8 cellular contexts compared by ENCODE assay signal in genomic region chr14:52729925-52730707, GRCh38. TPM values are rescaled to one million over a fixed set of nuclear protein-coding genes. Genes with fewer than 3 reads are reported as not detected.
DNase-seq lines count a peak whose midpoint lies in the region; ATAC-seq, FAIRE-seq and TF ChIP-seq lines count a peak whose summit lies in the region.

A gene with protein sequence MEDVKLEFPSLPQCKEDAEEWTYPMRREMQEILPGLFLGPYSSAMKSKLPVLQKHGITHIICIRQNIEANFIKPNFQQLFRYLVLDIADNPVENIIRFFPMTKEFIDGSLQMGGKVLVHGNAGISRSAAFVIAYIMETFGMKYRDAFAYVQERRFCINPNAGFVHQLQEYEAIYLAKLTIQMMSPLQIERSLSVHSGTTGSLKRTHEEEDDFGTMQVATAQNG (plus strand): TSS chr14:52730166. CDS start chr14:52730475, 309 bp downstream.

- peak within 1 kb of the TSS; percentile 88 for H3K18ac ChIP-seq in H1 (ENCODE audit: extremely low read depth, low read length)
- peak within 1 kb of the TSS; percentile 84 to 89 for H3K18ac ChIP-seq in mesenchymal stem cell (ENCODE audit: low read depth in 1 of 2, low read length in 2 of 2)

- peak; percentile 91 for ATAC-seq in GM21390 (IDR thresholded peaks at IDR 0.05; ENCODE audit: unreplicated experiment)

- no peak within 1 kb of the TSS for H3K56ac ChIP-seq in H1 (replicated peaks; ENCODE audit: insufficient read length, low read depth, low read length)

- intact Hi-C loops in Caco-2 (cut with micrococcal nuclease; ENCODE audit: unreplicated experiment): loop anchor here (1.0 to 2.0 kb wide), 2 partner anchors 23 to 61 kb away; partner anchors contain the start of genes GNPNAT1 and PSMC6

- H3K9me3 Mint-ChIP-seq in Caco-2 (ENCODE audit: unreplicated experiment): no peaks in the 10 kb centered on the region

- TSS peak; percentile 44 for BruUV-seq in Caco-2 (replicated peaks; lab: Mats Ljungman, UMichigan)

- H4K8ac ChIP-seq in H1 (ENCODE audit: extremely low read depth, insufficient read depth, low read length) (peak within 1 kb of the TSS; percentile 92), mesenchymal stem cell (ENCODE audit: low read length) (peak within 1 kb of the TSS; percentile 89)

- H3K27me3 ChIP-seq in Caco-2 (replicated peaks; ENCODE audit: control insufficient read depth, insufficient read depth, low read length) (no peaks in the 10 kb centered on the region), H1 (replicated peaks in 1 of 4; ENCODE audit: control insufficient read depth in 3 of 4, extremely low read depth in 1 of 4, insufficient read depth in 3 of 4, low read length in 3 of 4) (no peaks in the 10 kb centered on the region), mesenchymal stem cell (ENCODE audit: control insufficient read depth in 1 of 2, insufficient read depth in 1 of 2, low read length in 2 of 2) (no peaks in the 10 kb centered on the region)

- 0 out of 4 replicates have a peak, but pooled peaks of 1 of the 2 experiments have one; percentile 3 for TF ChIP-seq RAD21 in H1 (IDR thresholded peaks at IDR 0.05 in 1 of 2, conservative IDR thresholded peaks at IDR 0.05 in 1 of 2; ENCODE audit: low read depth in 2 of 2, low read length in 2 of 2)

- no peaks in the 10 kb centered on the region for H3K23me2 ChIP-seq in H1 (ENCODE audit: low read depth, low read length)

- H2AK5ac ChIP-seq in H1 (ENCODE audit: low read depth, low read length) (no peak within 1 kb of the TSS), mesenchymal stem cell (ENCODE audit: low read length, severe bottlenecking) (no peak within 1 kb of the TSS)

- H3K4me1 ChIP-seq in Caco-2 (no peaks in the 10 kb centered on the region), H1 (replicated peaks in 1 of 4; ENCODE audit: control insufficient read depth in 3 of 4, insufficient read depth in 4 of 4, low read length in 3 of 4) (peaks cover 0 to 4% (median 3%) of the 10 kb centered on the region in 4 experiments; a peak in 4 of 7 replicates), mesenchymal stem cell (ENCODE audit: control insufficient read depth, insufficient read depth, low read depth, low read length) (peaks cover 5% of the 10 kb centered on the region)

- H3K4me3 Mint-ChIP-seq in Caco-2 (ENCODE audit: unreplicated experiment): peak within 1 kb of the TSS; percentile 94

- H2BK15ac ChIP-seq in H1 (ENCODE audit: low read length): no peak within 1 kb of the TSS
- H2BK15ac ChIP-seq in mesenchymal stem cell (ENCODE audit: low read depth, poor library complexity, severe bottlenecking): no peak within 1 kb of the TSS

- TF ChIP-seq POLR2A in H1 (IDR thresholded peaks at IDR 0.05; ENCODE audit: control extremely low read depth in 1 of 2, low read depth in 2 of 2, low read length in 2 of 2): peak; percentile 91 to 94

- H2BK5ac ChIP-seq in H1 (ENCODE audit: low read depth, low read length): peak within 1 kb of the TSS; percentile 91
- H2BK5ac ChIP-seq in mesenchymal stem cell (ENCODE audit: low read depth, low read length, poor library complexity, severe bottlenecking): peak within 1 kb of the TSS; percentile 20

- peak within 1 kb of the TSS; percentile 68 for H3K4me3 ChIP-seq in Caco-2 (ENCODE audit: low read depth, low read length)
- H3K4me3 ChIP-seq in H1 (ENCODE audit: extremely low read depth in 1 of 4, insufficient read depth in 2 of 4, low read depth in 3 of 4, low read length in 4 of 4): peak within 1 kb of the TSS; percentile 91 to 97 (median 94)
- H3K4me3 ChIP-seq in mesenchymal stem cell (ENCODE audit: insufficient read depth in 1 of 2, low read depth in 1 of 2, low read length in 2 of 2): peak within 1 kb of the TSS; percentile 91 to 97

- H3K27me3 Mint-ChIP-seq in Caco-2 (ENCODE audit: insufficient read depth, unreplicated experiment): no peaks in the 10 kb centered on the region

- H2BK12ac ChIP-seq in H1 (ENCODE audit: low read depth, low read length) (peak within 1 kb of the TSS; percentile 33; the same call in 1 of the 2 replicates), mesenchymal stem cell (ENCODE audit: low read length in 2 of 2) (peak within 1 kb of the TSS; percentile 51 to 57)

- H4K20me1 ChIP-seq in H1 (replicated peaks in 1 of 2; ENCODE audit: control insufficient read depth in 1 of 2, insufficient read depth in 2 of 2, low read length in 2 of 2): peaks cover 0 to 2% of the 10 kb centered on the region in 2 experiments

- H3K14ac ChIP-seq in H1 (ENCODE audit: insufficient read length) (no peak within 1 kb of the TSS), mesenchymal stem cell (ENCODE audit: low read length in 2 of 2) (peak within 1 kb of the TSS in 1 of 2 experiments; percentile 98)

- FAIRE-seq in H1 (lab: Jason Lieb, UNC): no peak

- H3K36me3 Mint-ChIP-seq in Caco-2 (ENCODE audit: insufficient read depth, unreplicated experiment): peaks cover 48% of the 10 kb centered on the region

- H3K27ac ChIP-seq in H1 (ENCODE audit: low read depth, low read length): peak within 1 kb of the TSS; percentile 79
- H3K27ac ChIP-seq in mesenchymal stem cell (ENCODE audit: low read length, poor library complexity, severe bottlenecking): peak within 1 kb of the TSS; percentile 68

- H3K4me2 ChIP-seq in H1 (ENCODE audit: insufficient read depth in 1 of 2, low read depth in 2 of 2, low read length in 2 of 2): peak within 1 kb of the TSS; percentile 74 to 80
- peak within 1 kb of the TSS; percentile 77 for H3K4me2 ChIP-seq in mesenchymal stem cell (ENCODE audit: low read length, poor library complexity, severe bottlenecking)

- H3K9me3 ChIP-seq in Caco-2 (no peaks in the 10 kb centered on the region), H1 (ENCODE audit: insufficient read depth in 2 of 2, low read depth in 1 of 2, low read length in 1 of 2) (no peaks in the 10 kb centered on the region), mesenchymal stem cell (ENCODE audit: control insufficient read depth, low read length) (no peaks in the 10 kb centered on the region)

- H3K79me1 ChIP-seq in H1 (ENCODE audit: low read depth, low read length) (0 out of 2 replicates have a peak, but pooled peaks cover 2% of the 10 kb centered on the region), mesenchymal stem cell (replicated peaks; ENCODE audit: low read length, poor library complexity, severe bottlenecking) (peaks cover 14% of the 10 kb centered on the region)

- no peak within 1 kb of the TSS for H2BK20ac ChIP-seq in H1 (ENCODE audit: low read length)

- TF ChIP-seq CTCF in Caco-2 (IDR thresholded peaks at IDR 0.05; ENCODE audit: insufficient read depth in 1 of 2, low read depth in 1 of 2, low read length in 1 of 2, severe bottlenecking in 1 of 2, unreplicated experiment in 1 of 2): no peak
- TF ChIP-seq CTCF in H1 (IDR thresholded peaks at IDR 0.05; ENCODE audit: control extremely low read depth in 1 of 3, insufficient read depth in 1 of 3, low read depth in 1 of 3, low read length in 3 of 3): peak in 1 of 3 experiments; percentile 2; a peak in 1 of 4 replicates

- peak within 1 kb of the TSS; percentile 66; the same call in 1 of the 2 replicates for H2AFZ ChIP-seq in H1 (ENCODE audit: low read length)
- H2AFZ ChIP-seq in mesenchymal stem cell (ENCODE audit: low read depth, low read length): peak within 1 kb of the TSS; percentile 100

- POLR2A ChIA-PET in Caco-2 (lab: Charles Lee) (interaction anchor here (0.9 to 1.4 kb wide), 3 partner anchors 22 to 178 kb away, joined by 5 to 6 read pairs (median 6); partner anchors contain the start of genes GPR137C, PSMC6 and TXNDC16), H1 (lab: Charles Lee; ENCODE audit: partially characterized antibody) (interaction anchor here (0.8 to 3.1 kb wide), 8 partner anchors 12 to 617 kb away, joined by 3 to 12 read pairs (median 8); partner anchors contain the start of genes GNPNAT1, PSMC6 and TXNDC16)

- DNase-seq in Caco-2 (peak; percentile 99), HUDEP-2 (lab: John Stamatoyannopoulos, UW; ENCODE audit: unreplicated experiment in 76 of 76) (peak in 75 of 76 experiments; percentile 48 to 99 (median 98)), NOMO-1 treated with dmso at 0.1 percent for 144 hours (lab: John Stamatoyannopoulos, UW; ENCODE audit: unreplicated experiment) (peak; percentile 97), H1 (ENCODE audit: low read depth in 1 of 2, low spot score in 2 of 2) (peak; percentile 94 to 97), mesenchymal stem cell (peak; percentile 98)
- peak; percentile 93 to 98 (median 97) for DNase-seq in activated CD8-positive, alpha-beta memory T cell treated with anti-CD3 and anti-CD28 coated beads for 48 hours (ENCODE audit: low read depth in 2 of 3, low spot score in 2 of 3)
- peak; percentile 99 for DNase-seq in stimulated activated CD8-positive, alpha-beta memory T cell treated with anti-CD3 and anti-CD28 coated beads, Interleukin-12 subunit alpha, Interleukin-12 subunit beta, amount 100 ng/mL, for 24 hours (ENCODE audit: extremely low read depth)

- H3K79me2 ChIP-seq in H1 (ENCODE audit: control insufficient read depth in 1 of 2, insufficient read depth in 2 of 2, low read length in 2 of 2): peaks cover 0 to 35% of the 10 kb centered on the region in 2 experiments; a peak in 2 of 4 replicates

- H3K9ac ChIP-seq in H1 (replicated peaks in 1 of 4; ENCODE audit: extremely low read depth in 1 of 4, low read depth in 3 of 4, low read length in 3 of 4) (peak within 1 kb of the TSS; percentile 80 to 88 (median 84)), mesenchymal stem cell (ENCODE audit: low read length) (peak within 1 kb of the TSS; percentile 97)

- H2BK120ac ChIP-seq in H1 (replicated peaks; ENCODE audit: low read depth, low read length) (no peak within 1 kb of the TSS), mesenchymal stem cell (ENCODE audit: low read depth, low read length) (no peak within 1 kb of the TSS)

- peaks cover 6% of the 10 kb centered on the region for H3K4me1 Mint-ChIP-seq in Caco-2 (ENCODE audit: low read depth, unreplicated experiment)

- no peak within 1 kb of the TSS for H4K91ac ChIP-seq in H1 (replicated peaks; ENCODE audit: insufficient read length, low read length)
- peak within 1 kb of the TSS; percentile 9 for H4K91ac ChIP-seq in mesenchymal stem cell (ENCODE audit: low read length)

- peak within 1 kb of the TSS; percentile 89 for H4K5ac ChIP-seq in H1 (ENCODE audit: insufficient read length, low read depth, low read length)

- H3K36me3 ChIP-seq in Caco-2 (ENCODE audit: control insufficient read depth, insufficient read depth, low read length) (peaks cover 3% of the 10 kb centered on the region; the same call in 1 of the 2 replicates), H1 (ENCODE audit: control insufficient read depth in 2 of 4, insufficient read depth in 4 of 4, low read length in 3 of 4) (peaks cover 3 to 27% (median 9%) of the 10 kb centered on the region in 4 experiments; a peak in 5 of 8 replicates), mesenchymal stem cell (ENCODE audit: control insufficient read depth in 1 of 2, insufficient read depth in 2 of 2, low read depth in 1 of 2, low read length in 2 of 2) (peaks cover 18 to 57% of the 10 kb centered on the region in 2 experiments)

- no peak within 1 kb of the TSS for H3K4ac ChIP-seq in H1 (replicated peaks; ENCODE audit: insufficient read length, low read depth, low read length)
- H3K4ac ChIP-seq in mesenchymal stem cell (ENCODE audit: low read depth in 1 of 2, low read length in 2 of 2): peak within 1 kb of the TSS; percentile 20 to 96

- WGBS in H1 (ENCODE audit: extremely low coverage in 1 of 2, insufficient coverage in 1 of 2, insufficient read length in 1 of 2, insufficient replicate concordance in 2 of 2, low coverage in 1 of 2, low lambda C conversion rate in 2 of 2, missing lambda C conversion rate in 1 of 2), 2 experiments: 2% methylated on average over 44 of the region's 72 CpGs; no CpG with 5 or more reads in 1 of the 2 experiments
- WGBS in mesenchymal stem cell: under 1% methylated on average over 62 of the region's 72 CpGs

- H3K23ac ChIP-seq in H1 (ENCODE audit: insufficient read length): no peak within 1 kb of the TSS
- H3K23ac ChIP-seq in mesenchymal stem cell (ENCODE audit: low read length in 2 of 2): peak within 1 kb of the TSS in 1 of 2 experiments; percentile 97

- peak within 1 kb of the TSS; percentile 96 for H3K27ac Mint-ChIP-seq in Caco-2 (ENCODE audit: unreplicated experiment)

- no peak for TF ChIP-seq EP300 in H1 (IDR thresholded peaks at IDR 0.05; ENCODE audit: borderline replicate concordance in 1 of 2, low read depth in 2 of 2, low read length in 2 of 2)

- CTCF ChIA-PET in Caco-2 (lab: Charles Lee): interaction anchor here (0.9 kb wide), 1 partner anchor 35 kb away, joined by 4 read pairs; the partner anchor contains the start of gene ERO1A
- CTCF ChIA-PET in H1 (lab: Charles Lee; ENCODE audit: partially characterized antibody): interaction anchor here (1.2 kb wide), 1 partner anchor 20 kb away, joined by 5 read pairs; no protein-coding TSS in a partner anchor

RNA-seq across cellular contexts. Expression of the gene that starts here (rescaled TPM):
- 23.1 and 24.4 TPM in 2 replicates for total RNA-seq in Caco-2 (2022)
- total RNA-seq in H1 (2021; fragmentation: NEBNext Ultra II Directional; extraction: Animal tissue kit (Norgen Biotek cat#: 25700)): 26.6 and 29.0 TPM in 2 replicates
- polyA plus RNA-seq in H1 (2011; rRNA removed): 5.6 and 8.3 TPM in 2 replicates
- polyA plus RNA-seq in H1 (2011; cell fraction: cytosol; rRNA removed): 10.1 TPM
- polyA plus RNA-seq in H1 (2011; cell fraction: nucleus; rRNA removed): 3.0 TPM
- 5.3 to 10.9 TPM (median 6.2 TPM) in 4 replicates for polyA plus RNA-seq in H1 (2012, experiment 1 of 2)
- 1.3 TPM for polyA plus RNA-seq in H1 (2012, experiment 2 of 2)
- 20.4 TPM for polyA plus RNA-seq in H1 (2013, experiment 1 of 2)
- 19.5 TPM for polyA plus RNA-seq in H1 (2013, experiment 2 of 2)
- polyA minus RNA-seq in H1 (2011; rRNA and poly(A)+ RNA removed): 7.3 and 9.1 TPM in 2 replicates
- 11.1 TPM for polyA minus RNA-seq in H1 (2011; cell fraction: cytosol; rRNA and poly(A)+ RNA removed)
- 11.0 TPM for polyA minus RNA-seq in H1 (2011; cell fraction: nucleus; rRNA and poly(A)+ RNA removed)
- 16.8 TPM for polyA plus RNA-seq in mesenchymal stem cell (2013, experiment 1 of 2)
- polyA plus RNA-seq in mesenchymal stem cell (2013, experiment 2 of 2): 17.3 TPM

Comparison
In these comparisons a context has a peak if more than half of its experiments do, and no peak if none do; other contexts are left out.
1. Peak in every context shown above with its lines: DNase-seq, ATAC-seq, H3K4me3 ChIP-seq and H3K27ac ChIP-seq.